8 cellular contexts compared by ENCODE assay signal in genomic region chr12:94149781-94150482, GRCh38. TPM values are rescaled to one million over a fixed set of nuclear protein-coding genes. Genes with fewer than 3 reads are reported as not detected.
DNase-seq lines count a peak whose midpoint lies in the region; ATAC-seq and TF ChIP-seq lines count a peak whose summit lies in the region.

No MANE protein-coding gene starts in this region.

- ATAC-seq in GM18867 (IDR thresholded peaks at IDR 0.05; ENCODE audit: unreplicated experiment) = peak; percentile 1

- no peaks in the 10 kb centered on the region for H3K9me3 ChIP-seq in skeletal muscle satellite cell (replicated peaks; ENCODE audit: low read length)

- peak overlapping the region; percentile 79 for H3K4me2 ChIP-seq in skeletal muscle satellite cell (ENCODE audit: low read length)

- peaks cover 7% of the 10 kb centered on the region for H3K27me3 ChIP-seq in HL-60 (ENCODE audit: insufficient read depth, poor library complexity, severe bottlenecking)
- H3K27me3 ChIP-seq in skeletal muscle satellite cell (ENCODE audit: control insufficient read depth, insufficient read depth, low read length) = peaks cover 87% of the 10 kb centered on the region

- H3K36me3 ChIP-seq in skeletal muscle satellite cell (ENCODE audit: insufficient read depth, low read length) = no peaks in the 10 kb centered on the region

- H3K4me1 ChIP-seq in skeletal muscle satellite cell (ENCODE audit: control insufficient read depth, insufficient read depth, low read length) = peaks cover 2% of the 10 kb centered on the region

- no peaks in the 10 kb centered on the region for H3K36me3 Mint-ChIP-seq in activated naive CD4-positive, alpha-beta T cell treated with anti-CD3 and anti-CD28 coated beads, Interleukin-2, amount 50 U/mL, for 24 hours

- peak overlapping the region; percentile 65 for H3K27ac Mint-ChIP-seq in activated naive CD4-positive, alpha-beta T cell treated with anti-CD3 and anti-CD28 coated beads, Interleukin-2, amount 50 U/mL, for 24 hours

- H3K9me3 Mint-ChIP-seq in activated naive CD4-positive, alpha-beta T cell treated with anti-CD3 and anti-CD28 coated beads, Interleukin-2, amount 50 U/mL, for 24 hours = no peaks in the 10 kb centered on the region

- no peak overlapping the region for H3K9ac ChIP-seq in skeletal muscle satellite cell (ENCODE audit: low read depth, low read length)

- H3K4me3 Mint-ChIP-seq in activated naive CD4-positive, alpha-beta T cell treated with anti-CD3 and anti-CD28 coated beads, Interleukin-2, amount 50 U/mL, for 24 hours = peak overlapping the region; percentile 87

- DNase-seq in AG10803 (ENCODE audit: low read depth) = no peak
- DNase-seq in HL-60 (ENCODE audit: low read depth in 1 of 2, low spot score in 1 of 2) = no peak
- no peak for DNase-seq in HPDE6-E6E7 (ENCODE audit: extremely low spot score)
- DNase-seq in NK-92 (lab: John Stamatoyannopoulos, UW; ENCODE audit: unreplicated experiment) = no peak

- no peaks in the 10 kb centered on the region for H3K27me3 Mint-ChIP-seq in activated naive CD4-positive, alpha-beta T cell treated with anti-CD3 and anti-CD28 coated beads, Interleukin-2, amount 50 U/mL, for 24 hours

- peak overlapping the region; percentile 45 for H3K4me3 ChIP-seq in AG10803 (ENCODE audit: low read length)
- peak overlapping the region; percentile 59 for H3K4me3 ChIP-seq in HL-60 (replicated peaks; ENCODE audit: insufficient read depth, low read length)
- peak overlapping the region; percentile 43 for H3K4me3 ChIP-seq in iPS-11a (ENCODE audit: low read depth, low read length)
- no peak overlapping the region for H3K4me3 ChIP-seq in skeletal muscle satellite cell (ENCODE audit: low read length)

- no peak for TF ChIP-seq CTCF in AG10803 (conservative IDR thresholded peaks at IDR 0.05; ENCODE audit: low read length)
- no peak for TF ChIP-seq CTCF in HL-60 (IDR thresholded peaks at IDR 0.05; ENCODE audit: insufficient read depth, low read length)

- H3K4me1 Mint-ChIP-seq in activated naive CD4-positive, alpha-beta T cell treated with anti-CD3 and anti-CD28 coated beads, Interleukin-2, amount 50 U/mL, for 24 hours = peaks cover 32% of the 10 kb centered on the region

- H3K27ac ChIP-seq in HL-60 (replicated peaks) = no peak overlapping the region

RNA-seq across cellular contexts. Expression of gene PLXNC1, which starts 1.6 kb away (rescaled TPM):
- total RNA-seq in skeletal muscle satellite cell (2012; rRNA removed) = 1.7 and 1.8 TPM in 2 replicates
